In genomic region chr22:45262931-45263789, GRCh38 we compare ENCODE assay signal across 8 cellular contexts. TPM values are rescaled to one million over a fixed set of nuclear protein-coding genes. Genes with fewer than 3 reads are reported as not detected.
DNase-seq lines count a peak whose midpoint lies in the region; ATAC-seq, FAIRE-seq and TF ChIP-seq lines count a peak whose summit lies in the region.

No MANE protein-coding gene starts in this region.

- H3K9me3 Mint-ChIP-seq in stimulated activated effector memory CD8-positive, alpha-beta T cell treated with anti-CD3 and anti-CD28 coated beads, Interleukin-12 subunit alpha, Interleukin-12 subunit beta, amount 100 ng/mL, for 72 hours = no peaks in the 10 kb centered on the region
- peaks cover 0 to under 1% (median 0%) of the 10 kb centered on the region in 8 donors for H3K9me3 Mint-ChIP-seq in CD4-positive, alpha-beta memory T cell

- no peaks in the 10 kb centered on the region for H3K79me2 ChIP-seq in GM23248 (ENCODE audit: insufficient read depth)

- DNase-seq in GM18507 (ENCODE audit: extremely low spot score, insufficient read length, low read depth) (no peak), GM23248 (peak; percentile 10), MV-4-11 (lab: John Stamatoyannopoulos, UW) (peak; percentile 97), brain microvascular endothelial cell (no peak), H4 (ENCODE audit: low spot score) (no peak)
- no peak for DNase-seq in stimulated activated effector memory CD8-positive, alpha-beta T cell treated with anti-CD3 and anti-CD28 coated beads, Interleukin-12 subunit alpha, Interleukin-12 subunit beta, amount 100 ng/mL, for 72 hours (ENCODE audit: low spot score in 2 of 2)
- no peak for DNase-seq in CD4-positive, alpha-beta memory T cell

- in situ Hi-C loops in GM23248 (cut with MboI) (no loop called here), brain microvascular endothelial cell (cut with HindIII; ENCODE audit: low pct_ligation_motif_present, low sequenced_read_pairs) (no loop called here)

- H4K20me1 ChIP-seq in GM23248 (ENCODE audit: insufficient read depth) = no peaks in the 10 kb centered on the region

- H3K27me3 Mint-ChIP-seq in CD4-positive, alpha-beta memory T cell = peaks cover 6 to 10% of the 10 kb centered on the region in 2 donors

- peak overlapping the region; percentile 81 for H2AFZ ChIP-seq in GM23248

- FAIRE-seq in GM18507 (lab: Jason Lieb, UNC) = peak; percentile 93

- H3K9me3 ChIP-seq in GM23248 (ENCODE audit: low read depth) = no peaks in the 10 kb centered on the region
- no peaks in the 10 kb centered on the region for H3K9me3 ChIP-seq in duodenal mucosa (ENCODE audit: control insufficient read depth in 1 of 2, low read length in 2 of 2)
- H3K9me3 ChIP-seq in CD4-positive, alpha-beta memory T cell (ENCODE audit: control insufficient read depth in 1 of 2, low read length in 2 of 2) = no peaks in the 10 kb centered on the region

- H3K4me1 Mint-ChIP-seq in stimulated activated effector memory CD8-positive, alpha-beta T cell treated with anti-CD3 and anti-CD28 coated beads, Interleukin-12 subunit alpha, Interleukin-12 subunit beta, amount 100 ng/mL, for 72 hours = peaks cover 11% of the 10 kb centered on the region
- H3K4me1 Mint-ChIP-seq in CD4-positive, alpha-beta memory T cell = peaks cover 0 to 5% (median 0%) of the 10 kb centered on the region in 4 donors

- POLR2A ChIA-PET in CD4-positive, alpha-beta memory T cell (lab: Charles Lee; ENCODE audit: partially characterized antibody) = no interaction called here

- H3K4me3 ChIP-seq in GM23248 (no peak overlapping the region), duodenal mucosa (ENCODE audit: low read depth in 1 of 2, low read length in 2 of 2) (no peak overlapping the region), brain microvascular endothelial cell (ENCODE audit: low read depth, low read length) (no peak overlapping the region)
- no peak overlapping the region for H3K4me3 ChIP-seq in CD4-positive, alpha-beta memory T cell (ENCODE audit: low read length in 2 of 2)

- H3K27me3 ChIP-seq in GM23248 (replicated peaks; ENCODE audit: insufficient read depth) (no peaks in the 10 kb centered on the region), duodenal mucosa (ENCODE audit: control insufficient read depth in 1 of 2, insufficient read depth in 2 of 2, low read length in 2 of 2) (no peaks in the 10 kb centered on the region), brain microvascular endothelial cell (replicated peaks) (no peaks in the 10 kb centered on the region)
- no peaks in the 10 kb centered on the region for H3K27me3 ChIP-seq in CD4-positive, alpha-beta memory T cell (ENCODE audit: insufficient read depth, low read length)

- ATAC-seq in stimulated activated effector memory CD8-positive, alpha-beta T cell treated with anti-CD3 and anti-CD28 coated beads, Interleukin-12 subunit alpha, Interleukin-12 subunit beta, amount 100 ng/mL, for 72 hours = peak; percentile 51

- 60 to 62% methylated on average over 19 of the region's 20 CpGs for WGBS in GM23248 (ENCODE audit: low coverage in 1 of 2, low lambda C conversion rate in 2 of 2, missing lambda C conversion rate in 2 of 2), 2 experiments

- no peak overlapping the region for H3K4me3 Mint-ChIP-seq in stimulated activated effector memory CD8-positive, alpha-beta T cell treated with anti-CD3 and anti-CD28 coated beads, Interleukin-12 subunit alpha, Interleukin-12 subunit beta, amount 100 ng/mL, for 72 hours
- H3K4me3 Mint-ChIP-seq in CD4-positive, alpha-beta memory T cell = no peak overlapping the region

- peaks cover 4% of the 10 kb centered on the region for H3K36me3 Mint-ChIP-seq in stimulated activated effector memory CD8-positive, alpha-beta T cell treated with anti-CD3 and anti-CD28 coated beads, Interleukin-12 subunit alpha, Interleukin-12 subunit beta, amount 100 ng/mL, for 72 hours
- H3K36me3 Mint-ChIP-seq in CD4-positive, alpha-beta memory T cell = no peaks in the 10 kb centered on the region

- H3K27ac ChIP-seq in GM23248 (peak overlapping the region; percentile 28; the same call in 1 of the 2 replicates), duodenal mucosa (ENCODE audit: low read depth, low read length) (peak overlapping the region; percentile 32), brain microvascular endothelial cell (no peak overlapping the region)
- H3K27ac ChIP-seq in CD4-positive, alpha-beta memory T cell (ENCODE audit: low read depth, low read length) = no peak overlapping the region

- no peak overlapping the region for H3K27ac Mint-ChIP-seq in stimulated activated effector memory CD8-positive, alpha-beta T cell treated with anti-CD3 and anti-CD28 coated beads, Interleukin-12 subunit alpha, Interleukin-12 subunit beta, amount 100 ng/mL, for 72 hours
- H3K27ac Mint-ChIP-seq in CD4-positive, alpha-beta memory T cell = no peak overlapping the region

- no peaks in the 10 kb centered on the region for H3K9me2 ChIP-seq in GM23248 (ENCODE audit: insufficient read depth)

- intact Hi-C loops in CD4-positive, alpha-beta memory T cell (cut with micrococcal nuclease) = no loop called here

- CTCF ChIA-PET in CD4-positive, alpha-beta memory T cell (lab: Charles Lee; ENCODE audit: partially characterized antibody) = no interaction called here

- H3K4me1 ChIP-seq in GM23248 (ENCODE audit: insufficient read depth) = peaks cover 3% of the 10 kb centered on the region
- peaks cover 22 to 30% of the 10 kb centered on the region in 2 donors for H3K4me1 ChIP-seq in duodenal mucosa (ENCODE audit: control insufficient read depth in 1 of 2, insufficient read depth in 2 of 2, low read length in 2 of 2)
- no peaks in the 10 kb centered on the region for H3K4me1 ChIP-seq in CD4-positive, alpha-beta memory T cell (ENCODE audit: insufficient read depth, low read length)

- no peak overlapping the region for H3K4me2 ChIP-seq in GM23248 (ENCODE audit: unreplicated experiment)

- H3F3A ChIP-seq in GM23248 (ENCODE audit: insufficient read depth) = peaks cover 9% of the 10 kb centered on the region; the same call in 1 of the 2 replicates

- TF ChIP-seq CTCF in brain microvascular endothelial cell (IDR thresholded peaks at IDR 0.05; ENCODE audit: low read depth, low read length, missing control alignments) = no peak

- peak overlapping the region; percentile 47; the same call in 1 of the 2 replicates for H3K9ac ChIP-seq in GM23248
- H3K9ac ChIP-seq in duodenal mucosa (ENCODE audit: low read depth in 1 of 2, low read length in 2 of 2) = no peak overlapping the region

- H3K36me3 ChIP-seq in GM23248 (ENCODE audit: low read depth) (no peaks in the 10 kb centered on the region), duodenal mucosa (ENCODE audit: control insufficient read depth in 1 of 2, insufficient read depth in 2 of 2, low read length in 2 of 2) (no peaks in the 10 kb centered on the region), brain microvascular endothelial cell (replicated peaks) (no peaks in the 10 kb centered on the region)
- no peaks in the 10 kb centered on the region for H3K36me3 ChIP-seq in CD4-positive, alpha-beta memory T cell (ENCODE audit: insufficient read depth, low read length)

RNA-seq across cellular contexts. Expression of gene UPK3A, which starts 21.6 kb away (rescaled TPM):
- not detected in 2 replicates for total RNA-seq in GM23248 (2014; rRNA removed; shearing (Covaris generic))
- polyA plus RNA-seq in GM23248 (2016; fragmentation: Nextera tagmentation; extraction: Ambion mirVana) = not detected in 2 replicates
- not detected for total RNA-seq in CD4-positive, alpha-beta memory T cell
- not detected for polyA plus RNA-seq in CD4-positive, alpha-beta memory T cell
- not detected in 2 replicates for total RNA-seq in H4 (2014; rRNA removed; shearing (Covaris generic))

RNA-seq across cellular contexts. Expression of gene KIAA0930, which starts 22.5 kb away (rescaled TPM):
- total RNA-seq in GM23248 (2014; rRNA removed; shearing (Covaris generic)) = 49.2 and 50.9 TPM in 2 replicates
- polyA plus RNA-seq in GM23248 (2016; fragmentation: Nextera tagmentation; extraction: Ambion mirVana) = 8.5 and 8.6 TPM in 2 replicates
- 10 to 100 TPM; 27.9 to 36.7 TPM for total RNA-seq in CD4-positive, alpha-beta memory T cell
- polyA plus RNA-seq in CD4-positive, alpha-beta memory T cell = 1 to 10 TPM; 1.2 to 1.7 TPM
- total RNA-seq in H4 (2014; rRNA removed; shearing (Covaris generic)) = 76.7 and 97.2 TPM in 2 replicates

RNA-seq across cellular contexts. Expression of gene FAM118A, which starts 46.6 kb away (rescaled TPM):
- total RNA-seq in GM23248 (2014; rRNA removed; shearing (Covaris generic)) = 5.2 and 11.1 TPM in 2 replicates
- 8.0 and 8.5 TPM in 2 replicates for polyA plus RNA-seq in GM23248 (2016; fragmentation: Nextera tagmentation; extraction: Ambion mirVana)
- total RNA-seq in CD4-positive, alpha-beta memory T cell = 100 to 1,000 TPM; 119 to 122 TPM
- polyA plus RNA-seq in CD4-positive, alpha-beta memory T cell = 10 to 100 TPM; 34.5 to 51.0 TPM
- 6.5 and 9.4 TPM in 2 replicates for total RNA-seq in H4 (2014; rRNA removed; shearing (Covaris generic))

Comparison
In these comparisons a context has a peak if more than half of its experiments do, and no peak if none do; other contexts are left out.
1. DNase-seq: peak in GM23248 (single experiment) and MV-4-11 (single experiment); none in GM18507 (single experiment), stimulated activated effector memory CD8-positive, alpha-beta T cell treated with anti-CD3 and anti-CD28 coated beads, Interleukin-12 subunit alpha, Interleukin-12 subunit beta, amount 100 ng/mL, for 72 hours (0 of 2), CD4-positive, alpha-beta memory T cell (0 of 5), brain microvascular endothelial cell (single experiment) and H4 (single experiment).
2. H3K27ac ChIP-seq: peak in GM23248 (single experiment) and duodenal mucosa (single experiment); none in CD4-positive, alpha-beta memory T cell (single experiment) and brain microvascular endothelial cell (single experiment).